ENCODE assay signal across 12 cellular contexts in the genomic region with DNA sequence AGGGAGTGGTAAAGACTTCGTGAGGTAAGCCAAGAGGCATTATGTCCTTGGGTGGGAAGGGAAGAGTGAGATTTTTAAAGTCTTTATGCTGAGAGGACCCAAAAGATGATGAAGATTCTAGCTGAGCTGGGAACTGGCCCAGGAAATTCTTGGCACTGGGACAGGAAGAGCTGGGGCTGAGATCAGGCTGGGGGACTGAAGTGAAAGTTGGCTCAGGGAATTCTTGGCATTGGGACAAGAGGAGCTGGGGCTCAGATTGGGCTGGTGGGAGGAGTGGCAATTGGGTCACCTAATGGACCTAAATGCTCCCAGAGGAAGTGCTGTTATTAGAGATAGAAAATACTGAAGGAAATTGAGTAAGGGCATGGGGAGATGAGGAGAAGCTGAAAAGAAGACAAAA. TPM values are rescaled to one million over a fixed set of nuclear protein-coding genes. Genes with fewer than 3 reads are reported as not detected.
DNase-seq lines count a peak whose midpoint lies in the region; ATAC-seq, FAIRE-seq and TF ChIP-seq lines count a peak whose summit lies in the region.
"Had no signal": no experiment of that assay in that cellular context is flagged by ENCODE, and none has a peak within 500 bp of the region (broad histone marks: within the 10 kb centered on the region; RNA-seq: fewer than 3 reads in every experiment).

No MANE protein-coding gene starts in this region.

- H2BK12ac ChIP-seq in H9 (ENCODE audit: insufficient read length, low read depth, low read length): no peak overlapping the region

- H3K18ac ChIP-seq in H9 (ENCODE audit: insufficient read length, low read depth, low read length): no peak overlapping the region

- H3T11ph ChIP-seq in H9 (ENCODE audit: low read length): no peak overlapping the region

- 40 to 45% methylated on average over 1 of the region's 1 CpG for WGBS in transverse colon (ENCODE audit: low coverage in 1 of 2), 2 donors
- no CpG with 5 or more reads among the region's 1 CpG for WGBS in H9 (ENCODE audit: extremely low coverage, insufficient read length, low lambda C conversion rate)

- no peak for TF ChIP-seq CTCF in brain microvascular endothelial cell (IDR thresholded peaks at IDR 0.05; ENCODE audit: low read depth, low read length, missing control alignments)
- TF ChIP-seq CTCF in kidney (IDR thresholded peaks at IDR 0.05; ENCODE audit: borderline replicate concordance, extremely low read depth, insufficient read depth): no peak
- TF ChIP-seq CTCF in transverse colon (IDR thresholded peaks at IDR 0.05): no peak
- no peak for TF ChIP-seq CTCF in H9 (conservative IDR thresholded peaks at IDR 0.05)

- H2BK5ac ChIP-seq in H9 (ENCODE audit: insufficient read length, low read length): no peak overlapping the region

- H3K4me3 ChIP-seq in brain microvascular endothelial cell (ENCODE audit: low read depth, low read length): no peak overlapping the region
- H3K4me3 ChIP-seq in kidney (ENCODE audit: low read length in 2 of 2): no peak overlapping the region
- no peak overlapping the region for H3K4me3 ChIP-seq in transverse colon
- H3K4me3 ChIP-seq: breast epithelium, HAP-1 had no signal

- H3K36me3 ChIP-seq in brain microvascular endothelial cell (replicated peaks) (no peaks in the 10 kb centered on the region), kidney (ENCODE audit: control insufficient read depth in 1 of 2, insufficient read depth in 2 of 2, low read length in 2 of 2) (no peaks in the 10 kb centered on the region), transverse colon (no peaks in the 10 kb centered on the region)
- H3K36me3 ChIP-seq: breast epithelium, HAP-1 had no signal

- H4K5ac ChIP-seq in H9 (ENCODE audit: insufficient read length, low read depth, low read length): no peak overlapping the region

- no peak for TF ChIP-seq POLR2A in transverse colon (IDR thresholded peaks at IDR 0.05)

- no peaks in the 10 kb centered on the region for H3K9me3 ChIP-seq in kidney (ENCODE audit: control insufficient read depth in 1 of 2, low read length in 2 of 2)
- H3K9me3 ChIP-seq in transverse colon: no peaks in the 10 kb centered on the region
- no peaks in the 10 kb centered on the region for H3K9me3 ChIP-seq in H9 (ENCODE audit: control insufficient read depth, low read depth, low read length)
- H3K9me3 ChIP-seq: breast epithelium, HAP-1 had no signal

- no peak overlapping the region for H3K14ac ChIP-seq in H9 (ENCODE audit: insufficient read depth, low read length)

- H3K4me1 ChIP-seq in kidney (ENCODE audit: control insufficient read depth in 1 of 2, insufficient read depth in 1 of 2, low read depth in 1 of 2, low read length in 2 of 2) (no peaks in the 10 kb centered on the region), transverse colon (peaks cover 0 to 11% (median 5%) of the 10 kb centered on the region in 4 donors), H9 (ENCODE audit: insufficient read depth, low read length) (no peaks in the 10 kb centered on the region)
- H3K4me1 ChIP-seq: HAP-1 had no signal

- no peak overlapping the region for H4K91ac ChIP-seq in H9 (ENCODE audit: insufficient read length, low read depth, low read length)

- no peak overlapping the region for H3K4me2 ChIP-seq in H9 (ENCODE audit: insufficient read depth, insufficient read length, low read length)

- H3K36me3 Mint-ChIP-seq in H9 (ENCODE audit: insufficient read depth in 1 of 3, low read depth in 3 of 3): no peaks in the 10 kb centered on the region

- H3K79me1 ChIP-seq in H9 (ENCODE audit: insufficient read depth, low read depth, low read length, poor library complexity, severe bottlenecking): no peaks in the 10 kb centered on the region

- H3K27ac ChIP-seq in brain microvascular endothelial cell (no peak overlapping the region), kidney (ENCODE audit: low read depth in 2 of 2, low read length in 2 of 2) (no peak overlapping the region), transverse colon (no peak overlapping the region), H9 (ENCODE audit: insufficient read length, low read depth, low read length) (no peak overlapping the region)
- H3K27ac ChIP-seq: breast epithelium had no signal

- H3K27me3 ChIP-seq in brain microvascular endothelial cell (replicated peaks) (no peaks in the 10 kb centered on the region), transverse colon (no peaks in the 10 kb centered on the region), H9 (ENCODE audit: insufficient read depth, low read length) (no peaks in the 10 kb centered on the region)
- H3K27me3 ChIP-seq: breast epithelium had no signal

- H3K27ac Mint-ChIP-seq in H9: peak overlapping the region in 1 of 3 experiments; percentile 20; a peak in 2 of 7 replicates

- no peak overlapping the region for H3K4me3 Mint-ChIP-seq in H9

- no peak overlapping the region for H3K56ac ChIP-seq in H9 (ENCODE audit: insufficient read length, low read depth, low read length)

- H2BK20ac ChIP-seq in H9 (ENCODE audit: low read depth, low read length, poor library complexity, severe bottlenecking): no peak overlapping the region

- H3K79me2 ChIP-seq in H9 (ENCODE audit: insufficient read depth, low read length): no peaks in the 10 kb centered on the region

- no peak overlapping the region for H3K4ac ChIP-seq in H9 (ENCODE audit: low read depth, low read length)

- intact Hi-C loops in kidney (cut with DNase I) (no loop called here), transverse colon (cut with DNase I; ENCODE audit: low total_unique reads) (no loop called here)

- no peaks in the 10 kb centered on the region for H3K23me2 ChIP-seq in H9 (ENCODE audit: insufficient read length, low read depth, low read length, poor library complexity, severe bottlenecking)

- H2BK120ac ChIP-seq in H9 (ENCODE audit: low read depth, low read length, poor library complexity, severe bottlenecking): no peak overlapping the region

- peaks cover 3 to 5% of the 10 kb centered on the region in 2 experiments; a peak in 1 of 4 replicates for H3K4me1 Mint-ChIP-seq in H9

- peak; percentile 81 for TF ChIP-seq EP300 in Ishikawa (IDR thresholded peaks at IDR 0.05; ENCODE audit: borderline replicate concordance)
- no peak for TF ChIP-seq EP300 in transverse colon (IDR thresholded peaks at IDR 0.05; ENCODE audit: low read depth)

- no peak overlapping the region for H2AK5ac ChIP-seq in H9 (ENCODE audit: insufficient read length, low read length)

- no peak overlapping the region for H4K8ac ChIP-seq in H9 (replicated peaks; ENCODE audit: insufficient read length, low read depth, low read length)

- no peak overlapping the region for H3K23ac ChIP-seq in H9 (ENCODE audit: insufficient read length, low read depth, low read length)

- no peaks in the 10 kb centered on the region for H3K27me3 Mint-ChIP-seq in H9 (ENCODE audit: low read depth)

- no peak overlapping the region for H2BK15ac ChIP-seq in H9 (ENCODE audit: low read depth, low read length)

- no peak for ATAC-seq in GM18873 (IDR thresholded peaks at IDR 0.05; ENCODE audit: low FRiP score, unreplicated experiment)
- no peak for ATAC-seq in HG03520 (IDR thresholded peaks at IDR 0.05; ENCODE audit: unreplicated experiment)

- TF ChIP-seq RAD21 in Ishikawa (IDR thresholded peaks at IDR 0.05; ENCODE audit: low read depth): peak; percentile 23; the same call in 1 of the 2 replicates

- no peaks in the 10 kb centered on the region for H3K9me3 Mint-ChIP-seq in H9

- FAIRE-seq in kidney (lab: Jason Lieb, UNC): no peak

- no peaks in the 10 kb centered on the region for H4K20me1 ChIP-seq in H9 (ENCODE audit: control insufficient read depth, insufficient read depth, insufficient read length)

- H3K9ac ChIP-seq in kidney (ENCODE audit: low read length in 2 of 2) (no peak overlapping the region), H9 (ENCODE audit: extremely low read depth, insufficient read length, low read length) (no peak overlapping the region)

- in situ Hi-C loops in brain microvascular endothelial cell (cut with HindIII; ENCODE audit: low pct_ligation_motif_present, low sequenced_read_pairs): no loop called here
- in situ Hi-C loops in transverse colon (cut with MboI; ENCODE audit: low pct_ligation_motif_present in 1 of 4, low pct_unique_long_range_greater_than_20kb in 1 of 4, low sequenced_read_pairs in 3 of 4): no loop called here

- DNase-seq in brain microvascular endothelial cell (peak; percentile 46), kidney (peak; percentile 77), transverse colon (peak; percentile 8), H9 (no peak)
- DNase-seq: IMR-90, kidney glomerular epithelial cell had no signal

- H2AFZ ChIP-seq in H9 (ENCODE audit: low read length): no peak overlapping the region

TF ChIP-seq in Ishikawa, 13 proteins besides CTCF, POLR2A, EP300 and RAD21 (continues in another document):
- no peak for TF ChIP-seq EGR1 (IDR thresholded peaks at IDR 0.05)
- no peak for TF ChIP-seq CEBPB (IDR thresholded peaks at IDR 0.05)
- peak; percentile 99 for TF ChIP-seq NFIC (IDR thresholded peaks at IDR 0.05)
- peak; percentile 87 for TF ChIP-seq TEAD4 (IDR thresholded peaks at IDR 0.05)
- no peak; the same call in 1 of the 2 replicates for TF ChIP-seq CREB1 (IDR thresholded peaks at IDR 0.05; ENCODE audit: low read depth)
- TF ChIP-seq, protein P1, sequence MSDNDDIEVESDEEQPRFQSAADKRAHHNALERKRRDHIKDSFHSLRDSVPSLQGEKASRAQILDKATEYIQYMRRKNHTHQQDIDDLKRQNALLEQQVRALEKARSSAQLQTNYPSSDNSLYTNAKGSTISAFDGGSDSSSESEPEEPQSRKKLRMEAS (IDR thresholded peaks at IDR 0.05): peak; percentile 14; the same call in 1 of the 2 replicates
- TF ChIP-seq ZBTB7A (IDR thresholded peaks at IDR 0.05; ENCODE audit: low read depth): no peak
- TF ChIP-seq TCF12 (IDR thresholded peaks at IDR 0.05; ENCODE audit: low read depth): peak; percentile 76
- TF ChIP-seq TAF1 (IDR thresholded peaks at IDR 0.05; ENCODE audit: low read depth): no peak
- TF ChIP-seq FOXM1 (IDR thresholded peaks at IDR 0.05; ENCODE audit: borderline replicate concordance, low read depth): peak; percentile 67; the same call in 1 of the 2 replicates
- no peak for TF ChIP-seq YY1 (IDR thresholded peaks at IDR 0.05; ENCODE audit: low read depth)
- TF ChIP-seq, protein P2, sequence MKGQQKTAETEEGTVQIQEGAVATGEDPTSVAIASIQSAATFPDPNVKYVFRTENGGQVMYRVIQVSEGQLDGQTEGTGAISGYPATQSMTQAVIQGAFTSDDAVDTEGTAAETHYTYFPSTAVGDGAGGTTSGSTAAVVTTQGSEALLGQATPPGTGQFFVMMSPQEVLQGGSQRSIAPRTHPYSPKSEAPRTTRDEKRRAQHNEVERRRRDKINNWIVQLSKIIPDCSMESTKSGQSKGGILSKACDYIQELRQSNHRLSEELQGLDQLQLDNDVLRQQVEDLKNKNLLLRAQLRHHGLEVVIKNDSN (IDR thresholded peaks at IDR 0.05): no peak; the same call in 1 of the 2 replicates

RNA-seq across cellular contexts. Expression of gene SCEL, which starts 8.9 kb away (rescaled TPM):
- total RNA-seq in kidney (3.3 TPM), transverse colon (under 1 TPM in 2 of 4 donors, not detected in 2; 0.32 to 0.96 TPM), H9 (2021) (not detected in 2 replicates)
- 0.22 TPM for polyA plus RNA-seq in kidney (ENCODE audit: insufficient read depth, low read depth, low replicate concordance)
- total RNA-seq: IMR-90, OCI-LY7 had no signal
- polyA plus RNA-seq: IMR-90 had no signal
